In the genomic region with DNA sequence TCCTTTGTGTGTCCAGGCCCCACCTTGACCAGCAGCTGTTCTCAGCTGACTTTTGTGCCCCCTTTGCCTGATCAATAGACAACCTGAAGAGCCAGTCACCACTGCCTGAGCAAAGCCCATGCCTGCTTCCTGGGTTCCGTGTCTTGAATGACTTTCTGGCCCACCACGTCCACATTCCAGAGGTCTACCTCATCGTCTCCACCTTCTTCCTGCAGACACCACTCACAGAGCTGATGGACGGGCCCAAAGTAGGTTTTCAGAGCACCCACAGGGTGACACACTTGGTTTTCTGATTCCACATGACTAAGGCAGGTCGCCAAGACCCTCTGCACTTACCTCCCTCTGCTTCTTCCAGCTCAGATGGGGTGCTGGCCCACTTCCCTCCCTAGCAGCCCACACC, we compare ENCODE assay signal across 16 cellular contexts.
"Had no signal": no experiment of that assay in that cellular context is flagged by ENCODE, and none has a peak within 500 bp of the region (broad histone marks: within the 10 kb centered on the region; RNA-seq: fewer than 3 reads in every experiment).

No MANE protein-coding gene starts in this region.

- H3K27ac ChIP-seq: gastroesophageal sphincter, thyroid gland, uterus had no signal

- H3K4me1 Mint-ChIP-seq: central memory CD8-positive, alpha-beta T cell had no signal

- H3K36me3 ChIP-seq: gastroesophageal sphincter, thyroid gland, uterus had no signal

- DNase-seq: activated CD4-positive, alpha-beta memory T cell treated with anti-CD3 and anti-CD28 coated beads, Interleukin-2, amount 10 ng/mL, durations not matched to agents 7 days and 5 days; activated CD4-positive, alpha-beta T cell treated with anti-CD3 and anti-CD28 coated beads for 1 hour; activated T-cell treated with anti-CD3 and anti-CD28 coated beads, Interleukin-2, amount 50 U/mL, for 72 hours; cortex of kidney; effector CD8-positive, alpha-beta T cell; hippocampal formation; mucosa of descending colon; naive thymus-derived CD8-positive, alpha-beta T cell; right cardiac atrium; small intestine; T-helper 9 cell; thyroid gland; uterus had no signal

- H3K9me3 Mint-ChIP-seq: activated CD4-positive, alpha-beta memory T cell treated with anti-CD3 and anti-CD28 coated beads, Interleukin-2, amount 10 ng/mL, durations not matched to agents 7 days and 5 days; activated T-cell treated with anti-CD3 and anti-CD28 coated beads, Interleukin-2, amount 50 U/mL, for 72 hours; central memory CD8-positive, alpha-beta T cell; naive thymus-derived CD8-positive, alpha-beta T cell had no signal

- H3K36me3 Mint-ChIP-seq: naive thymus-derived CD8-positive, alpha-beta T cell had no signal

- H3K4me1 ChIP-seq: gastroesophageal sphincter, thyroid gland, uterus had no signal

- H3K27me3 ChIP-seq: gastroesophageal sphincter, thyroid gland, uterus had no signal

- H3K4me3 ChIP-seq: gastroesophageal sphincter, mucosa of descending colon, thyroid gland, uterus had no signal

- ATAC-seq: activated T-cell treated with anti-CD3 and anti-CD28 coated beads, Interleukin-2, amount 50 U/mL, for 72 hours; gastroesophageal sphincter; mucosa of descending colon; naive thymus-derived CD8-positive, alpha-beta T cell; right cardiac atrium had no signal

- H3K27ac Mint-ChIP-seq: activated CD4-positive, alpha-beta memory T cell treated with anti-CD3 and anti-CD28 coated beads, Interleukin-2, amount 10 ng/mL, durations not matched to agents 7 days and 5 days; activated T-cell treated with anti-CD3 and anti-CD28 coated beads, Interleukin-2, amount 50 U/mL, for 72 hours; progenitor cell of endocrine pancreas had no signal

- H3K4me3 Mint-ChIP-seq: activated CD4-positive, alpha-beta memory T cell treated with anti-CD3 and anti-CD28 coated beads, Interleukin-2, amount 10 ng/mL, durations not matched to agents 7 days and 5 days; activated T-cell treated with anti-CD3 and anti-CD28 coated beads, Interleukin-2, amount 50 U/mL, for 72 hours; central memory CD8-positive, alpha-beta T cell; naive thymus-derived CD8-positive, alpha-beta T cell had no signal

- H3K9me3 ChIP-seq: gastroesophageal sphincter, mucosa of descending colon, thyroid gland, uterus had no signal
